In the genomic region with DNA sequence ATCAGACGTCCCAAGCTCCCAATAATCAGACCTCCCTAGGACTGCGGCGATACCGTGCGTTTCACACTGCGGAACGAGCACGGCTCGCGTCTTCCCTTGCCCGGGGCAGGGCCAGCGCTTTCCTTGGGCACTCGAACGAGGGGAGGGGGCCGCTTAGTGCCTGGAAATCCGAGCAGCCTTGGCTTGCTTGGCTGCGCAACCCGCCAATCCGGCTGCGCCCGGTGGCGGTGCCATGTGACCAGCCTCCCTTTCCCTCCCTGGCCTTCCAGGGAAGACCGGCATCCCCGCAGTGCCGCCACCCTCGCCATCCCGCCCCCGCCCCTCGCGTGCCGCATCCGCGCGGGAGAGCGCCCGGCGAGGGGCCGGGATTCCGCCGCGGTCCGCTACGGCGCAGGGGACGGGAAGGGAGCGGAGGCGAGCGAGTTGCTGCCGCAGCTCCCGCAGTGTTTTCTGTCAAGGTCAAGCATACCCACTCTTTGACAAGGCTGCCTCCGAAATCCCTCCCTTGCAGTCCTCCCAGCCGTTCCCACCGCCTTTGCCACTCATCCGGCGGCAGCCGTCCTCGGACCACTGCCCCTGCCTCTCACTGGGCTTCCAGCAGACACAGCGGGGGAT, we compare ENCODE assay signal across 8 cellular contexts. TPM values are rescaled to one million over a fixed set of nuclear protein-coding genes. Genes with fewer than 3 reads are reported as not detected.
DNase-seq lines count a peak whose midpoint lies in the region; ATAC-seq and TF ChIP-seq lines count a peak whose summit lies in the region.

No MANE protein-coding gene starts in this region.

- no peak for TF ChIP-seq CTCF in lung (IDR thresholded peaks at IDR 0.05; ENCODE audit: control extremely low read depth, extremely low read depth)

- peak; percentile 19 for DNase-seq in stimulated activated CD4-positive, alpha-beta T cell treated with anti-CD3 and anti-CD28 coated beads, Interleukin-15, amount 100 ng/mL, for 24 hours
- DNase-seq in stimulated activated CD4-positive, alpha-beta T cell treated with anti-CD3 and anti-CD28 coated beads, Interleukin-12 subunit alpha, Interleukin-12 subunit beta, amount 100 ng/mL, for 4 hours: no peak
- DNase-seq in NT2/D1 (ENCODE audit: low read depth, low spot score) (peak; percentile 70), lung (ENCODE audit: low spot score) (peak; percentile 66), substantia nigra (lab: John Stamatoyannopoulos, UW) (peak in 43 of 49 donors; percentile 18 to 86 (median 58)), GDM1 (lab: John Stamatoyannopoulos, UW) (no peak)

- H3K4me1 ChIP-seq in NT2/D1 (ENCODE audit: insufficient read depth, insufficient read length) (peaks cover 2% of the 10 kb centered on the region), ectodermal cell (ENCODE audit: control insufficient read depth, insufficient read depth, low read length) (no peaks in the 10 kb centered on the region), lung (ENCODE audit: control insufficient read depth in 2 of 2, insufficient read depth in 2 of 2, low read length in 2 of 2) (no peaks in the 10 kb centered on the region)

- H3K36me3 ChIP-seq in NT2/D1 (ENCODE audit: insufficient read depth, insufficient read length, low read length) (no peaks in the 10 kb centered on the region), ectodermal cell (ENCODE audit: control insufficient read depth, insufficient read depth, low read length) (no peaks in the 10 kb centered on the region), lung (ENCODE audit: control insufficient read depth in 2 of 2, insufficient read depth in 2 of 2, low read length in 2 of 2) (no peaks in the 10 kb centered on the region)

- peak overlapping the region; percentile 56 for H3K4me3 ChIP-seq in NT2/D1 (ENCODE audit: insufficient read length, low read depth)
- peak overlapping the region; percentile 37 for H3K4me3 ChIP-seq in ectodermal cell (ENCODE audit: insufficient read depth, low read depth, low read length)
- peak overlapping the region; percentile 41 for H3K4me3 ChIP-seq in lung

- H3K9me3 ChIP-seq in NT2/D1 (ENCODE audit: insufficient read depth, low read length): peaks cover 12% of the 10 kb centered on the region; the same call in 1 of the 2 replicates
- no peaks in the 10 kb centered on the region for H3K9me3 ChIP-seq in ectodermal cell (ENCODE audit: control insufficient read depth, low read length)
- H3K9me3 ChIP-seq in lung (ENCODE audit: control insufficient read depth in 2 of 2, insufficient read depth in 1 of 2, low read length in 1 of 2): no peaks in the 10 kb centered on the region

- H3K27me3 ChIP-seq in NT2/D1 (ENCODE audit: insufficient read depth, insufficient read length): peaks cover 38% of the 10 kb centered on the region
- peaks cover 38% of the 10 kb centered on the region for H3K27me3 ChIP-seq in ectodermal cell (ENCODE audit: control insufficient read depth, insufficient read depth, low read length, poor library complexity, severe bottlenecking)
- no peaks in the 10 kb centered on the region for H3K27me3 ChIP-seq in lung (ENCODE audit: control insufficient read depth, insufficient read depth)

- 1% methylated on average over 53 to 57 of the region's 58 CpGs for WGBS in ectodermal cell, 2 experiments
- WGBS in lung, 2 donors: 2% methylated on average over 58 of the region's 58 CpGs

- H3K27ac ChIP-seq in ectodermal cell (ENCODE audit: insufficient read depth, low read depth, low read length, poor library complexity, severe bottlenecking) (no peak overlapping the region), lung (ENCODE audit: low read depth in 1 of 2, low read length in 1 of 2) (peak overlapping the region in 1 of 2 donors; percentile 68), substantia nigra (ENCODE audit: low read depth, low read length, poor library complexity, severe bottlenecking) (peak overlapping the region; percentile 23)

- ATAC-seq in lung (ENCODE audit: insufficient read depth, low FRiP score) (peak; percentile 69), GM21717 (IDR thresholded peaks at IDR 0.05; ENCODE audit: unreplicated experiment) (no peak)

- peak overlapping the region; percentile 76 for H3K9ac ChIP-seq in NT2/D1 (ENCODE audit: insufficient read length, low read depth)

RNA-seq across cellular contexts. Expression of gene RNF19B, which starts 8.3 kb away (rescaled TPM):
- polyA plus RNA-seq in ectodermal cell (2013, experiment 1 of 4): 13.0 TPM
- polyA plus RNA-seq in ectodermal cell (2013, experiment 2 of 4): 13.3 TPM
- 9.4 TPM for polyA plus RNA-seq in ectodermal cell (2013, experiment 3 of 4)
- polyA plus RNA-seq in ectodermal cell (2013, experiment 4 of 4): 10.3 TPM
- total RNA-seq in lung: 10 to 100 TPM; 15.5 to 38.1 TPM
- polyA plus RNA-seq in lung: 10 to 100 TPM in 1 of 2 donors, 1 to 10 TPM in 1; 5.1 to 65.9 TPM

Comparison
In these comparisons a context has a peak if more than half of its experiments do, and no peak if none do; other contexts are left out.
1. DNase-seq: peak in stimulated activated CD4-positive, alpha-beta T cell treated with anti-CD3 and anti-CD28 coated beads, Interleukin-15, amount 100 ng/mL, for 24 hours (single experiment), NT2/D1 (single experiment), lung (single experiment) and substantia nigra (43 of 49); none in stimulated activated CD4-positive, alpha-beta T cell treated with anti-CD3 and anti-CD28 coated beads, Interleukin-12 subunit alpha, Interleukin-12 subunit beta, amount 100 ng/mL, for 4 hours (single experiment) and GDM1 (single experiment).
2. Peak in every context shown above with its lines, with median percentiles within 50 percentile points of each other: H3K4me3 ChIP-seq.